In the genomic region with DNA sequence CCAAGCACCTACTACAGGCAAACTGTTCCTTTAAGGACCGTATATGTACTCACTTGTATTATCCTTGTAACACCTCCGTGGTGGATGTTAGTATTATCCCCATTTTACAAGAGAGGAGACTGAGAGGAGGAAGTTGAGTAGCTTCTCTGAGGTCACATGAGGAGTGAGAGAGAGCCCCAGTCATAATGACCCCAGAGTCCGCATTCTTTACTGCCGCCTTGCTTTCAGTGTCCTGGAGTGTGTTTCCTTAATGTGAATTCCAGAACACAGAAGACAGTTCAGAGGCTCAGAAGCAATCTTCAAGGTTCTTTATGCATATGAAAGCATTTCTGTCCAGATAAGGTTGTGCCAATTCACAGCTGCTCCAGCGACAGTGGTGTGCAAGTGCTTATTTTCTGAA, we compare ENCODE assay signal across 18 cellular contexts.
"Had no signal": no experiment of that assay in that cellular context is flagged by ENCODE, and none has a peak within 500 bp of the region (broad histone marks: within the 10 kb centered on the region; RNA-seq: fewer than 3 reads in every experiment).

No MANE protein-coding gene starts in this region.

- H3K36me3 Mint-ChIP-seq: activated CD8-positive, alpha-beta memory T cell treated with anti-CD3 and anti-CD28 coated beads, Interleukin-2, amount 10 ng/mL, durations not matched to agents 7 days and 5 days; activated naive CD4-positive, alpha-beta T cell treated with anti-CD3 and anti-CD28 coated beads, Interleukin-2, amount 10 ng/mL, durations not matched to agents 7 days and 5 days; memory B cell had no signal

- H3K4me3 Mint-ChIP-seq: activated CD8-positive, alpha-beta memory T cell treated with anti-CD3 and anti-CD28 coated beads, Interleukin-2, amount 10 ng/mL, durations not matched to agents 7 days and 5 days; activated naive CD4-positive, alpha-beta T cell treated with anti-CD3 and anti-CD28 coated beads, Interleukin-2, amount 10 ng/mL, durations not matched to agents 7 days and 5 days; memory B cell had no signal

- H3K36me3 ChIP-seq: gastrocnemius medialis, heart right ventricle, tibial nerve had no signal

- H3K9me3 Mint-ChIP-seq: activated naive CD4-positive, alpha-beta T cell treated with anti-CD3 and anti-CD28 coated beads, Interleukin-2, amount 10 ng/mL, durations not matched to agents 7 days and 5 days; activated T-helper 2 cell treated with anti-CD3 and anti-CD28 coated beads, Interferon-gamma antibody, Interleukin-2, Interleukin-4, amounts not matched to agents 10 μg/mL and 5 μg/mL and 100 μg/mL, durations not matched to agents 14 hours and 24 hours and 36 hours; memory B cell had no signal

- ATAC-seq: activated CD8-positive, alpha-beta memory T cell treated with anti-CD3 and anti-CD28 coated beads, Interleukin-2, amount 10 ng/mL, durations not matched to agents 7 days and 5 days; gastrocnemius medialis; heart right ventricle; left ventricle myocardium superior had no signal

- H3K4me1 Mint-ChIP-seq: activated CD8-positive, alpha-beta memory T cell treated with anti-CD3 and anti-CD28 coated beads, Interleukin-2, amount 10 ng/mL, durations not matched to agents 7 days and 5 days; activated naive CD4-positive, alpha-beta T cell treated with anti-CD3 and anti-CD28 coated beads, Interleukin-2, amount 10 ng/mL, durations not matched to agents 7 days and 5 days; memory B cell had no signal

- H3K27me3 Mint-ChIP-seq: activated CD8-positive, alpha-beta memory T cell treated with anti-CD3 and anti-CD28 coated beads, Interleukin-2, amount 10 ng/mL, durations not matched to agents 7 days and 5 days; activated naive CD4-positive, alpha-beta T cell treated with anti-CD3 and anti-CD28 coated beads, Interleukin-2, amount 10 ng/mL, durations not matched to agents 7 days and 5 days had no signal

- H3K4me1 ChIP-seq: tibial nerve had no signal

- H3K9ac ChIP-seq: SK-N-SH had no signal

- H3K27ac ChIP-seq: gastrocnemius medialis, heart right ventricle, tibial nerve had no signal

- H3K27me3 ChIP-seq: gastrocnemius medialis, heart right ventricle, tibial nerve had no signal

- H3K27ac Mint-ChIP-seq: activated CD8-positive, alpha-beta memory T cell treated with anti-CD3 and anti-CD28 coated beads, Interleukin-2, amount 10 ng/mL, durations not matched to agents 7 days and 5 days; activated naive CD4-positive, alpha-beta T cell treated with anti-CD3 and anti-CD28 coated beads, Interleukin-2, amount 10 ng/mL, durations not matched to agents 7 days and 5 days; activated T-helper 2 cell treated with anti-CD3 and anti-CD28 coated beads, Interferon-gamma antibody, Interleukin-2, Interleukin-4, amounts not matched to agents 10 μg/mL and 5 μg/mL and 100 μg/mL, durations not matched to agents 14 hours and 24 hours and 36 hours; memory B cell had no signal

- H3K9me3 ChIP-seq: gastrocnemius medialis, heart right ventricle, SK-N-SH, tibial nerve had no signal

- DNase-seq: activated CD4-positive, alpha-beta T cell treated with anti-CD3 and anti-CD28 coated beads for 1 hour; activated CD4-positive, alpha-beta T cell treated with anti-CD3 and anti-CD28 coated beads, Interleukin-2, amount 50 U/mL, for 48 hours; activated CD8-positive, alpha-beta memory T cell treated with anti-CD3 and anti-CD28 coated beads, Interleukin-2, amount 10 ng/mL, durations not matched to agents 7 days and 5 days; activated naive CD4-positive, alpha-beta T cell treated with anti-CD3 and anti-CD28 coated beads, Interleukin-2, amount 10 ng/mL, durations not matched to agents 7 days and 5 days; activated T-cell treated with anti-CD3 and anti-CD28 coated beads, Interleukin-2, amount 50 U/mL, for 1 hour; gastrocnemius medialis; heart right ventricle; left ventricle myocardium superior; SK-N-SH; stimulated activated CD4-positive, alpha-beta T cell treated with anti-CD3 and anti-CD28 coated beads, Interleukin-4, amount 100 ng/mL, for 4 hours; stimulated activated CD8-positive, alpha-beta memory T cell treated with anti-CD3 and anti-CD28 coated beads, Interleukin-4, amount 100 ng/mL, for 48 hours; stimulated activated naive CD4-positive, alpha-beta T cell treated with Interleukin-2 at 50 U/mL for 16 hours; substantia nigra; T-helper 1 cell; T1000 had no signal

- H3K4me3 ChIP-seq: gastrocnemius medialis, heart right ventricle, tibial nerve had no signal

- H3K4me2 ChIP-seq: SK-N-SH had no signal
